8 cellular contexts compared by ENCODE assay signal in genomic region chr12:53219956-53220856, GRCh38. TPM values are rescaled to one million over a fixed set of nuclear protein-coding genes. Genes with fewer than 3 reads are reported as not detected.
DNase-seq lines count a peak whose midpoint lies in the region; ATAC-seq and TF ChIP-seq lines count a peak whose summit lies in the region.

No MANE protein-coding gene starts in this region.

- peaks cover 64% of the 10 kb centered on the region for H3K4me1 ChIP-seq in ectodermal cell (ENCODE audit: control insufficient read depth, insufficient read depth, low read length)

- in situ Hi-C loops in GM13977 (cut with MboI; ENCODE audit: low pct_unique_long_range_greater_than_20kb, low sequenced_read_pairs, unreplicated experiment): loop anchor here (5.0 kb wide), 1 partner anchor 67 kb away; no protein-coding TSS in a partner anchor

- peaks cover 16% of the 10 kb centered on the region for H3K27me3 ChIP-seq in ectodermal cell (ENCODE audit: control insufficient read depth, insufficient read depth, low read length, poor library complexity, severe bottlenecking)

- ATAC-seq in HG02623 (IDR thresholded peaks at IDR 0.05; ENCODE audit: unreplicated experiment): peak; percentile 22

- H3K9me3 ChIP-seq in ectodermal cell (ENCODE audit: control insufficient read depth, low read length): no peaks in the 10 kb centered on the region

- TF ChIP-seq CTCF in GM13977 (IDR thresholded peaks at IDR 0.05; ENCODE audit: extremely low read depth, insufficient read depth, missing control alignments): no peak

- DNase-seq in GM13977 (ENCODE audit: low spot score) (peak; percentile 94), NCI-H226 (peak; percentile 83), lung microvascular endothelial cell (ENCODE audit: low read depth in 2 of 2) (peak; percentile 85), NCI-H1436 treated with DMSO at 0.1 percent for 48 hours (lab: John Stamatoyannopoulos, UW) (no peak)
- DNase-seq in activated CD4-positive, alpha-beta T cell treated with anti-CD3 and anti-CD28 coated beads, Interleukin-2, amount 50 U/mL, for 48 hours: peak; percentile 81 to 84
- DNase-seq in stimulated activated CD8-positive, alpha-beta memory T cell treated with anti-CD3 and anti-CD28 coated beads, Interleukin-15, amount 100 ng/mL, for 1 hour (ENCODE audit: low read depth): peak; percentile 54

- WGBS in ectodermal cell, 2 experiments: 0% methylated on average over 53 to 56 of the region's 57 CpGs

- peak overlapping the region; percentile 72 for H3K4me3 ChIP-seq in ectodermal cell (ENCODE audit: insufficient read depth, low read depth, low read length)

- no peaks in the 10 kb centered on the region for H3K36me3 ChIP-seq in ectodermal cell (ENCODE audit: control insufficient read depth, insufficient read depth, low read length)

- peak overlapping the region; percentile 73 for H3K27ac ChIP-seq in ectodermal cell (ENCODE audit: insufficient read depth, low read depth, low read length, poor library complexity, severe bottlenecking)

RNA-seq across cellular contexts. Expression of gene RARG, which starts 11.8 kb away (rescaled TPM):
- 39.9 TPM for polyA plus RNA-seq in ectodermal cell (2013, experiment 1 of 4)
- 33.6 TPM for polyA plus RNA-seq in ectodermal cell (2013, experiment 2 of 4)
- polyA plus RNA-seq in ectodermal cell (2013, experiment 3 of 4): 36.6 TPM
- polyA plus RNA-seq in ectodermal cell (2013, experiment 4 of 4): 37.9 TPM
- 5.2 and 10.9 TPM in 2 replicates for total RNA-seq in lung microvascular endothelial cell

RNA-seq across cellular contexts. Expression of gene ITGB7, which starts 13.2 kb away (rescaled TPM):
- not detected for polyA plus RNA-seq in ectodermal cell (2013, experiment 1 of 4)
- 0.21 TPM for polyA plus RNA-seq in ectodermal cell (2013, experiment 2 of 4)
- polyA plus RNA-seq in ectodermal cell (2013, experiment 3 of 4): 1.1 TPM
- 0.57 TPM for polyA plus RNA-seq in ectodermal cell (2013, experiment 4 of 4)
- total RNA-seq in lung microvascular endothelial cell: not detected in 2 replicates

RNA-seq across cellular contexts. Expression of gene CSAD, which starts 39.5 kb away (rescaled TPM):
- polyA plus RNA-seq in ectodermal cell (2013, experiment 1 of 4): 29.3 TPM
- polyA plus RNA-seq in ectodermal cell (2013, experiment 2 of 4): 28.5 TPM
- 22.2 TPM for polyA plus RNA-seq in ectodermal cell (2013, experiment 3 of 4)
- polyA plus RNA-seq in ectodermal cell (2013, experiment 4 of 4): 23.1 TPM
- 2.6 and 6.0 TPM in 2 replicates for total RNA-seq in lung microvascular endothelial cell

RNA-seq across cellular contexts. Expression of gene ZNF740, which starts 39.7 kb away (rescaled TPM):
- polyA plus RNA-seq in ectodermal cell (2013, experiment 1 of 4): 53.1 TPM
- polyA plus RNA-seq in ectodermal cell (2013, experiment 2 of 4): 62.0 TPM
- polyA plus RNA-seq in ectodermal cell (2013, experiment 3 of 4): 36.8 TPM
- polyA plus RNA-seq in ectodermal cell (2013, experiment 4 of 4): 43.9 TPM
- total RNA-seq in lung microvascular endothelial cell: 9.6 and 12.1 TPM in 2 replicates

RNA-seq across cellular contexts. Expression of gene ESPL1, which starts 47.9 kb away (rescaled TPM):
- 36.1 TPM for polyA plus RNA-seq in ectodermal cell (2013, experiment 1 of 4)
- polyA plus RNA-seq in ectodermal cell (2013, experiment 2 of 4): 30.3 TPM
- 25.8 TPM for polyA plus RNA-seq in ectodermal cell (2013, experiment 3 of 4)
- polyA plus RNA-seq in ectodermal cell (2013, experiment 4 of 4): 22.8 TPM
- 0.99 and 3.7 TPM in 2 replicates for total RNA-seq in lung microvascular endothelial cell
